In genomic region chr9:127092041-127092608, GRCh38 we compare ENCODE assay signal across 1 cellular context.
TF ChIP-seq lines count a peak whose summit lies in the region.

No MANE protein-coding gene starts in this region.

TF ChIP-seq in SK-N-SH, 30 proteins besides CTCF, POLR2A, EP300 and RAD21:
- no peak for TF ChIP-seq RCOR1 (IDR thresholded peaks at IDR 0.05; ENCODE audit: low read length)
- TF ChIP-seq IRF3 (IDR thresholded peaks at IDR 0.05; ENCODE audit: low read depth, low read length), result no peak
- no peak for TF ChIP-seq PBX3 (IDR thresholded peaks at IDR 0.05)
- no peak for TF ChIP-seq NFIC (IDR thresholded peaks at IDR 0.05; ENCODE audit: borderline replicate concordance)
- TF ChIP-seq EZH2phosphoT487 (IDR thresholded peaks at IDR 0.05; ENCODE audit: borderline replicate concordance, low read depth), result no peak
- no peak for TF ChIP-seq FOXM1 (IDR thresholded peaks at IDR 0.05; ENCODE audit: low read depth)
TF ChIP-seq in SK-N-SH: peak in this region for 0.
